ENCODE assay signal across 8 cellular contexts in the genomic region with DNA sequence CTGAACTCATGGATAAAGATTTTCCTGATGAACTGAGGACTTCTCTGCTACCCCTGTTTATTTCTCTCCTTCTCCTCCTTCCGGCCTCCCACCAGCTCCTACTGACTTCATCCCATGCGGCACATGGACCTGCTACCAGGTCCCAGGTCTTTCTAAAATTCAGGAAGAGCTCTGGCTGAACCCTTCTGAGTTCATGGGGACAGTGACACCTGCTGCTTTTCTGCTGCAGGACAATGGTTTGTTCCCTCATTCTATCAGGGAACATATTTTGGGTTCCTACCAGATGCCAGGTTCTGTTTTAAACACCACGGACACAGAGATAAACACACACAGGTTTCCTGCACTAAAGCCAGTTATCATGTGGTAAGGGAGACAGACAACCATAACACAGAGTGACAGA.
DNase-seq lines count a peak whose midpoint lies in the region; ATAC-seq, FAIRE-seq and TF ChIP-seq lines count a peak whose summit lies in the region.

No MANE protein-coding gene starts in this region.

- intact Hi-C loops in K562 (cut with micrococcal nuclease) = no loop called here

- H3K27me3 ChIP-seq in K562 (ENCODE audit: control insufficient read depth in 2 of 2, insufficient read depth in 2 of 2, low read length in 2 of 2) (peaks cover 11 to 27% of the 10 kb centered on the region in 2 experiments; a peak in 4 of 5 replicates), liver (ENCODE audit: control insufficient read depth in 4 of 4, insufficient read depth in 4 of 4, low read length in 3 of 4) (no peaks in the 10 kb centered on the region)

- no peak overlapping the region for H3K4me2 ChIP-seq in K562 (ENCODE audit: insufficient read depth, low read length)

- H3K27ac ChIP-seq in K562 (ENCODE audit: extremely low read depth, low read depth, low read length) (no peak overlapping the region), liver (ENCODE audit: low read depth in 1 of 2, low read length in 2 of 2) (no peak overlapping the region)

- no peaks in the 10 kb centered on the region for H4K20me1 ChIP-seq in K562 (replicated peaks; ENCODE audit: control insufficient read depth, insufficient read depth, low read length)

- TF ChIP-seq RAD21 in K562 (CRISPR knock-in tag; conservative IDR thresholded peaks at IDR 0.05 in 1 of 2, IDR thresholded peaks at IDR 0.05 in 1 of 2) (peak; percentile 8 to 58; a peak in 2 of 4 replicates), liver (IDR thresholded peaks at IDR 0.05) (peak; percentile 99)

- H3K9ac ChIP-seq in K562 (ENCODE audit: insufficient read depth in 1 of 2, low read depth in 2 of 2, low read length in 2 of 2) (no peak overlapping the region), liver (ENCODE audit: low read depth in 1 of 2, low read length in 2 of 2) (no peak overlapping the region)

- peak; percentile 47; the same call in 1 of the 3 replicates for ATAC-seq in K562

- TF ChIP-seq POLR2A in K562 (conservative IDR thresholded peaks at IDR 0.05) = no peak

- H3K36me3 ChIP-seq in K562 (ENCODE audit: control insufficient read depth, insufficient read depth, low read length) = no peaks in the 10 kb centered on the region
- no peaks in the 10 kb centered on the region for H3K36me3 ChIP-seq in liver (ENCODE audit: control insufficient read depth in 4 of 4, insufficient read depth in 3 of 4, low read depth in 1 of 4, low read length in 3 of 4)

- in situ Hi-C loops in K562 (cut with MboI) = no loop called here

- BruUV-seq in K562 (replicated peaks; lab: Mats Ljungman, UMichigan) = no TSS peak

- CTCF ChIA-PET in K562 (lab: Yijun Ruan, JAX; ENCODE audit: low intra/inter-chr PET ratio) = no interaction called here

- no peak for TF ChIP-seq EP300 in K562 (IDR thresholded peaks at IDR 0.05; ENCODE audit: low read length)

- POLR2A ChIA-PET in K562 (lab: Yijun Ruan, JAX) = interaction anchor here (0.5 to 2.0 kb wide), 4 partner anchors 9 to 28 kb away, joined by 3 to 4 read pairs (median 4); no protein-coding TSS in a partner anchor

- peak; percentile 15 for DNase-seq in A172 (ENCODE audit: low spot score)
- DNase-seq in HT-29 (ENCODE audit: low spot score) = peak; percentile 61
- peak in 1 of 4 experiments; percentile 28 for DNase-seq in K562 (ENCODE audit: extremely low read depth in 1 of 4, low spot score in 3 of 4)
- no peak for DNase-seq in NCI-H1930 (lab: John Stamatoyannopoulos, UW)
- no peak for DNase-seq in NAMALWA (ENCODE audit: low spot score)
- DNase-seq in SW 1271 (lab: John Stamatoyannopoulos, UW) = no peak
- DNase-seq in germinal center (ENCODE audit: low spot score) = no peak

- FAIRE-seq in K562 (lab: Jason Lieb, UNC) = peak; percentile 52

- H3K4me3 ChIP-seq in K562 (no peak overlapping the region), liver (ENCODE audit: low read depth in 1 of 3, low read length in 3 of 3) (no peak overlapping the region)

- H3K4me1 ChIP-seq in K562 (replicated peaks in 1 of 2; ENCODE audit: control insufficient read depth in 2 of 2, insufficient read depth in 2 of 2, low read length in 2 of 2) (no peaks in the 10 kb centered on the region), liver (ENCODE audit: control insufficient read depth in 4 of 4, insufficient read depth in 4 of 4, low read length in 3 of 4) (peaks cover 0 to 8% (median 4%) of the 10 kb centered on the region in 4 donors)

- TF ChIP-seq CTCF in K562 (IDR thresholded peaks at IDR 0.05 in 2 of 3, conservative IDR thresholded peaks at IDR 0.05 in 1 of 3; ENCODE audit: insufficient read depth in 2 of 3, low read depth in 1 of 3, low read length in 3 of 3) (peak in 2 of 3 experiments; percentile 20 to 44; a peak in 4 of 6 replicates), liver (IDR thresholded peaks at IDR 0.05; ENCODE audit: low read depth, low read length, missing input control) (peak; percentile 89)

- WGBS in K562 (ENCODE audit: insufficient coverage, low coverage, missing lambda C conversion rate) = 0% methylated on average over 3 of the region's 3 CpGs
- WGBS in liver = 45% methylated on average over 3 of the region's 3 CpGs

- H3K79me2 ChIP-seq in K562 (ENCODE audit: control insufficient read depth, insufficient read depth, low read length) = no peaks in the 10 kb centered on the region

- H3K9me3 ChIP-seq in K562 (replicated peaks; ENCODE audit: control insufficient read depth, insufficient read depth, low read depth, low read length) = no peaks in the 10 kb centered on the region
- no peaks in the 10 kb centered on the region for H3K9me3 ChIP-seq in liver (ENCODE audit: control insufficient read depth in 4 of 4, low read length in 3 of 4)

- no peak overlapping the region for H2AFZ ChIP-seq in K562 (ENCODE audit: low read depth, low read length)

- H3K9me1 ChIP-seq in K562 (ENCODE audit: control insufficient read depth, insufficient read depth, low read length) = no peaks in the 10 kb centered on the region

TF ChIP-seq in K562, 482 proteins besides CTCF, POLR2A, EP300 and RAD21 (continues in another document):
- no peak for TF ChIP-seq ZNF224 (CRISPR knock-in tag; IDR thresholded peaks at IDR 0.05)
- TF ChIP-seq PPARD (CRISPR knock-in tag; IDR thresholded peaks at IDR 0.05) = no peak
- no peak for TF ChIP-seq ZNF24 (IDR thresholded peaks at IDR 0.05)
- TF ChIP-seq RBM25 (IDR thresholded peaks at IDR 0.05; ENCODE audit: low read depth, low read length, severe bottlenecking) = no peak
- TF ChIP-seq BACH1 (tag; IDR thresholded peaks at IDR 0.05) = no peak
- TF ChIP-seq SMARCA4 (IDR thresholded peaks at IDR 0.05) = no peak
- no peak for TF ChIP-seq TFAP4 (CRISPR knock-in tag; IDR thresholded peaks at IDR 0.05; ENCODE audit: borderline replicate concordance)
- TF ChIP-seq ILK (tag; IDR thresholded peaks at IDR 0.05; ENCODE audit: borderline replicate concordance, low read depth) = no peak
- no peak for TF ChIP-seq ZNF551 (CRISPR knock-in tag; IDR thresholded peaks at IDR 0.05)
- no peak for TF ChIP-seq ZNF316 (IDR thresholded peaks at IDR 0.05)
- TF ChIP-seq, protein P1, sequence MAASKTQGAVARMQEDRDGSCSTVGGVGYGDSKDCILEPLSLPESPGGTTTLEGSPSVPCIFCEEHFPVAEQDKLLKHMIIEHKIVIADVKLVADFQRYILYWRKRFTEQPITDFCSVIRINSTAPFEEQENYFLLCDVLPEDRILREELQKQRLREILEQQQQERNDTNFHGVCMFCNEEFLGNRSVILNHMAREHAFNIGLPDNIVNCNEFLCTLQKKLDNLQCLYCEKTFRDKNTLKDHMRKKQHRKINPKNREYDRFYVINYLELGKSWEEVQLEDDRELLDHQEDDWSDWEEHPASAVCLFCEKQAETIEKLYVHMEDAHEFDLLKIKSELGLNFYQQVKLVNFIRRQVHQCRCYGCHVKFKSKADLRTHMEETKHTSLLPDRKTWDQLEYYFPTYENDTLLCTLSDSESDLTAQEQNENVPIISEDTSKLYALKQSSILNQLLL (CRISPR knock-in tag; IDR thresholded peaks at IDR 0.05; ENCODE audit: borderline replicate concordance) = no peak

TF ChIP-seq in liver, 16 proteins besides CTCF, POLR2A, EP300 and RAD21:
- TF ChIP-seq EGR1 (IDR thresholded peaks at IDR 0.05; ENCODE audit: low read depth in 2 of 2) (no peak), JUND (IDR thresholded peaks at IDR 0.05) (no peak), GABPA (IDR thresholded peaks at IDR 0.05 in 1 of 2, conservative IDR thresholded peaks at IDR 0.05 in 1 of 2) (no peak), YY1 (IDR thresholded peaks at IDR 0.05) (no peak), RXRA (IDR thresholded peaks at IDR 0.05) (peak; percentile 53 to 84), FOXA2 (IDR thresholded peaks at IDR 0.05) (no peak), NR2F2 (IDR thresholded peaks at IDR 0.05) (no peak), FOXA1 (IDR thresholded peaks at IDR 0.05) (no peak), HNF4A (conservative IDR thresholded peaks at IDR 0.05) (peak; percentile 24 to 44), TAF1 (conservative IDR thresholded peaks at IDR 0.05) (no peak)
- TF ChIP-seq, protein P2, sequence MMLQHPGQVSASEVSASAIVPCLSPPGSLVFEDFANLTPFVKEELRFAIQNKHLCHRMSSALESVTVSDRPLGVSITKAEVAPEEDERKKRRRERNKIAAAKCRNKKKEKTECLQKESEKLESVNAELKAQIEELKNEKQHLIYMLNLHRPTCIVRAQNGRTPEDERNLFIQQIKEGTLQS (IDR thresholded peaks at IDR 0.05) = no peak
- TF ChIP-seq, protein P3, sequence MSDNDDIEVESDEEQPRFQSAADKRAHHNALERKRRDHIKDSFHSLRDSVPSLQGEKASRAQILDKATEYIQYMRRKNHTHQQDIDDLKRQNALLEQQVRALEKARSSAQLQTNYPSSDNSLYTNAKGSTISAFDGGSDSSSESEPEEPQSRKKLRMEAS (IDR thresholded peaks at IDR 0.05) = peak; percentile 60
- TF ChIP-seq, protein P4, sequence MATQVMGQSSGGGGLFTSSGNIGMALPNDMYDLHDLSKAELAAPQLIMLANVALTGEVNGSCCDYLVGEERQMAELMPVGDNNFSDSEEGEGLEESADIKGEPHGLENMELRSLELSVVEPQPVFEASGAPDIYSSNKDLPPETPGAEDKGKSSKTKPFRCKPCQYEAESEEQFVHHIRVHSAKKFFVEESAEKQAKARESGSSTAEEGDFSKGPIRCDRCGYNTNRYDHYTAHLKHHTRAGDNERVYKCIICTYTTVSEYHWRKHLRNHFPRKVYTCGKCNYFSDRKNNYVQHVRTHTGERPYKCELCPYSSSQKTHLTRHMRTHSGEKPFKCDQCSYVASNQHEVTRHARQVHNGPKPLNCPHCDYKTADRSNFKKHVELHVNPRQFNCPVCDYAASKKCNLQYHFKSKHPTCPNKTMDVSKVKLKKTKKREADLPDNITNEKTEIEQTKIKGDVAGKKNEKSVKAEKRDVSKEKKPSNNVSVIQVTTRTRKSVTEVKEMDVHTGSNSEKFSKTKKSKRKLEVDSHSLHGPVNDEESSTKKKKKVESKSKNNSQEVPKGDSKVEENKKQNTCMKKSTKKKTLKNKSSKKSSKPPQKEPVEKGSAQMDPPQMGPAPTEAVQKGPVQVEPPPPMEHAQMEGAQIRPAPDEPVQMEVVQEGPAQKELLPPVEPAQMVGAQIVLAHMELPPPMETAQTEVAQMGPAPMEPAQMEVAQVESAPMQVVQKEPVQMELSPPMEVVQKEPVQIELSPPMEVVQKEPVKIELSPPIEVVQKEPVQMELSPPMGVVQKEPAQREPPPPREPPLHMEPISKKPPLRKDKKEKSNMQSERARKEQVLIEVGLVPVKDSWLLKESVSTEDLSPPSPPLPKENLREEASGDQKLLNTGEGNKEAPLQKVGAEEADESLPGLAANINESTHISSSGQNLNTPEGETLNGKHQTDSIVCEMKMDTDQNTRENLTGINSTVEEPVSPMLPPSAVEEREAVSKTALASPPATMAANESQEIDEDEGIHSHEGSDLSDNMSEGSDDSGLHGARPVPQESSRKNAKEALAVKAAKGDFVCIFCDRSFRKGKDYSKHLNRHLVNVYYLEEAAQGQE (IDR thresholded peaks at IDR 0.05) = no peak

Comparison
In these comparisons a context has a peak if more than half of its experiments do, and no peak if none do; other contexts are left out.
1. DNase-seq: peak in A172 (single experiment) and HT-29 (single experiment); none in NCI-H1930 (0 of 2), NAMALWA (single experiment), SW 1271 (0 of 2) and germinal center (single experiment).